Comparison of ENCODE assay signal across 8 cellular contexts in the genomic region with DNA sequence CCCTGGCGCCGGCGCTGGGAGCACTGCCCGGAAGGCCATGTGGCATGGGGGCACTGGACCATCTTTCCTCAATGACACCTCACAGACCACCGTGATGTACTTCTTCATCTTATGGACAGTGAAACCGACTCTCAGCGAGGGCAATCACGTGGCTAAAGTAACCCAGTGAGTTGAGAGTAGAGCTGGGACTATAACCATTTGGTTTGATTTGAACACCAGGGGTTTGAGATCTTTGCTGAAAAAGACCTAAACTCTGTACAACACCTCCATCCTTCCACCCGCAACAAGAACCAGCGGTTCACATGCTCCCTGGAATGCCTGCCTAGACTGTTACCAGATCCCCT. TPM values are rescaled to one million over a fixed set of nuclear protein-coding genes. Genes with fewer than 3 reads are reported as not detected.
DNase-seq lines count a peak whose midpoint lies in the region; ATAC-seq and TF ChIP-seq lines count a peak whose summit lies in the region.

No MANE protein-coding gene starts in this region.

- POLR2A ChIA-PET in activated B cell treated with CpG ODN at 0.5 μM for 24 hours (lab: Charles Lee): no interaction called here

- no peaks in the 10 kb centered on the region for H3K9me3 Mint-ChIP-seq in activated CD8-positive, alpha-beta memory T cell treated with anti-CD3 and anti-CD28 coated beads, Interleukin-2, amount 10 ng/mL, durations not matched to agents 7 days and 5 days (ENCODE audit: low read depth)
- H3K9me3 Mint-ChIP-seq in activated B cell treated with CpG ODN at 0.5 μM for 24 hours: no peaks in the 10 kb centered on the region
- peaks cover 4 to 9% of the 10 kb centered on the region in 2 donors for H3K9me3 Mint-ChIP-seq in stimulated activated naive CD8-positive, alpha-beta T cell treated with anti-CD3 and anti-CD28 coated beads, Interleukin-15, amount 100 ng/mL, for 72 hours

- peak overlapping the region; percentile 65 for H3K4me3 Mint-ChIP-seq in activated CD8-positive, alpha-beta memory T cell treated with anti-CD3 and anti-CD28 coated beads, Interleukin-2, amount 10 ng/mL, durations not matched to agents 7 days and 5 days
- H3K4me3 Mint-ChIP-seq in activated B cell treated with CpG ODN at 0.5 μM for 24 hours: peak overlapping the region; percentile 77
- peak overlapping the region; percentile 81 to 82 for H3K4me3 Mint-ChIP-seq in stimulated activated naive CD8-positive, alpha-beta T cell treated with anti-CD3 and anti-CD28 coated beads, Interleukin-15, amount 100 ng/mL, for 72 hours

- H3K4me1 ChIP-seq in iPS-15b (ENCODE audit: control insufficient read depth, insufficient read depth, low read length): peaks cover 2% of the 10 kb centered on the region

- H3K9ac ChIP-seq in iPS-15b (ENCODE audit: low read depth, low read length): no peak overlapping the region

- H3K4me3 ChIP-seq in iPS-15b (ENCODE audit: low read depth, low read length): peak overlapping the region; percentile 70

- no peak for DNase-seq in activated CD8-positive, alpha-beta memory T cell treated with anti-CD3 and anti-CD28 coated beads, Interleukin-2, amount 10 ng/mL, durations not matched to agents 7 days and 5 days
- no peak for DNase-seq in activated CD8-positive, alpha-beta memory T cell treated with anti-CD3 and anti-CD28 coated beads for 24 hours
- no peak for DNase-seq in activated B cell treated with CpG ODN at 0.5 μM for 24 hours
- DNase-seq in stimulated activated naive CD8-positive, alpha-beta T cell treated with anti-CD3 and anti-CD28 coated beads, Interleukin-15, amount 100 ng/mL, for 72 hours: no peak
- no peak for DNase-seq in GDM1 (lab: John Stamatoyannopoulos, UW)
- DNase-seq in cortex of kidney (lab: John Stamatoyannopoulos, UW): no peak

- no peaks in the 10 kb centered on the region for H3K9me3 ChIP-seq in iPS-15b (ENCODE audit: control insufficient read depth, insufficient read depth, low read length)

- H3K4me1 Mint-ChIP-seq in activated CD8-positive, alpha-beta memory T cell treated with anti-CD3 and anti-CD28 coated beads, Interleukin-2, amount 10 ng/mL, durations not matched to agents 7 days and 5 days: peaks cover 20% of the 10 kb centered on the region
- peaks cover 23% of the 10 kb centered on the region for H3K4me1 Mint-ChIP-seq in activated B cell treated with CpG ODN at 0.5 μM for 24 hours
- H3K4me1 Mint-ChIP-seq in stimulated activated naive CD8-positive, alpha-beta T cell treated with anti-CD3 and anti-CD28 coated beads, Interleukin-15, amount 100 ng/mL, for 72 hours: peaks cover 28% of the 10 kb centered on the region

- H3K27me3 ChIP-seq in iPS-15b (ENCODE audit: control insufficient read depth, insufficient read depth, low read length): peaks cover 39% of the 10 kb centered on the region

- H3K27me3 Mint-ChIP-seq in activated CD8-positive, alpha-beta memory T cell treated with anti-CD3 and anti-CD28 coated beads, Interleukin-2, amount 10 ng/mL, durations not matched to agents 7 days and 5 days: peaks cover 36% of the 10 kb centered on the region
- H3K27me3 Mint-ChIP-seq in activated B cell treated with CpG ODN at 0.5 μM for 24 hours: peaks cover 29% of the 10 kb centered on the region
- H3K27me3 Mint-ChIP-seq in stimulated activated naive CD8-positive, alpha-beta T cell treated with anti-CD3 and anti-CD28 coated beads, Interleukin-15, amount 100 ng/mL, for 72 hours: peaks cover 51% of the 10 kb centered on the region

- no peak for ATAC-seq in activated CD8-positive, alpha-beta memory T cell treated with anti-CD3 and anti-CD28 coated beads, Interleukin-2, amount 10 ng/mL, durations not matched to agents 7 days and 5 days
- ATAC-seq in activated B cell treated with CpG ODN at 0.5 μM for 24 hours (ENCODE audit: low read depth) (no peak), GM21825 (IDR thresholded peaks at IDR 0.05; ENCODE audit: unreplicated experiment) (no peak)
- no peak for ATAC-seq in stimulated activated naive CD8-positive, alpha-beta T cell treated with anti-CD3 and anti-CD28 coated beads, Interleukin-15, amount 100 ng/mL, for 72 hours

- no peak for TF ChIP-seq CTCF in activated B cell treated with CpG ODN at 0.5 μM for 24 hours (IDR thresholded peaks at IDR 0.05)

- H3K36me3 ChIP-seq in iPS-15b (ENCODE audit: control insufficient read depth, insufficient read depth, low read length): no peaks in the 10 kb centered on the region

- CTCF ChIA-PET in activated CD8-positive, alpha-beta memory T cell treated with anti-CD3 and anti-CD28 coated beads, Interleukin-2, amount 10 ng/mL, durations not matched to agents 7 days and 5 days (lab: Charles Lee): interaction anchor here (1.2 to 1.9 kb wide), 4 partner anchors 8 to 182 kb away, joined by 3 to 7 read pairs (median 4); partner anchors contain the start of gene FAM171A2
- CTCF ChIA-PET in activated B cell treated with CpG ODN at 0.5 μM for 24 hours (lab: Charles Lee): no interaction called here

- no peaks in the 10 kb centered on the region for H3K36me3 Mint-ChIP-seq in activated CD8-positive, alpha-beta memory T cell treated with anti-CD3 and anti-CD28 coated beads, Interleukin-2, amount 10 ng/mL, durations not matched to agents 7 days and 5 days
- H3K36me3 Mint-ChIP-seq in activated B cell treated with CpG ODN at 0.5 μM for 24 hours (ENCODE audit: low read depth): no peaks in the 10 kb centered on the region

- intact Hi-C loops in activated B cell treated with CpG ODN at 0.5 μM for 24 hours (cut with micrococcal nuclease): no loop called here

- H3K27ac Mint-ChIP-seq in activated CD8-positive, alpha-beta memory T cell treated with anti-CD3 and anti-CD28 coated beads, Interleukin-2, amount 10 ng/mL, durations not matched to agents 7 days and 5 days: peak overlapping the region; percentile 11
- no peak overlapping the region for H3K27ac Mint-ChIP-seq in activated B cell treated with CpG ODN at 0.5 μM for 24 hours
- no peak overlapping the region for H3K27ac Mint-ChIP-seq in stimulated activated naive CD8-positive, alpha-beta T cell treated with anti-CD3 and anti-CD28 coated beads, Interleukin-15, amount 100 ng/mL, for 72 hours

RNA-seq across cellular contexts. Expression of gene ITGA2B, which starts 3.3 kb away (rescaled TPM):
- total RNA-seq in activated CD8-positive, alpha-beta memory T cell treated with anti-CD3 and anti-CD28 coated beads, Interleukin-2, amount 10 ng/mL, durations not matched to agents 7 days and 5 days: under 1 TPM; 0.09 to 0.44 TPM
- not detected in 2 replicates for total RNA-seq in activated B cell treated with CpG ODN at 0.5 μM for 24 hours

RNA-seq across cellular contexts. Expression of gene FAM171A2, which starts 22.5 kb away (rescaled TPM):
- under 1 TPM in 1 of 2 experiments, not detected in 1; 0.26 TPM for total RNA-seq in activated CD8-positive, alpha-beta memory T cell treated with anti-CD3 and anti-CD28 coated beads, Interleukin-2, amount 10 ng/mL, durations not matched to agents 7 days and 5 days
- 0.49 and 0.75 TPM in 2 replicates for total RNA-seq in activated B cell treated with CpG ODN at 0.5 μM for 24 hours

RNA-seq across cellular contexts. Expression of gene GRN, which starts 41.1 kb away (rescaled TPM):
- 10 to 100 TPM; 56.5 to 69.2 TPM for total RNA-seq in activated CD8-positive, alpha-beta memory T cell treated with anti-CD3 and anti-CD28 coated beads, Interleukin-2, amount 10 ng/mL, durations not matched to agents 7 days and 5 days
- total RNA-seq in activated B cell treated with CpG ODN at 0.5 μM for 24 hours: 229 and 250 TPM in 2 replicates
